ENCODE assay signal across 22 cellular contexts in the genomic region with DNA sequence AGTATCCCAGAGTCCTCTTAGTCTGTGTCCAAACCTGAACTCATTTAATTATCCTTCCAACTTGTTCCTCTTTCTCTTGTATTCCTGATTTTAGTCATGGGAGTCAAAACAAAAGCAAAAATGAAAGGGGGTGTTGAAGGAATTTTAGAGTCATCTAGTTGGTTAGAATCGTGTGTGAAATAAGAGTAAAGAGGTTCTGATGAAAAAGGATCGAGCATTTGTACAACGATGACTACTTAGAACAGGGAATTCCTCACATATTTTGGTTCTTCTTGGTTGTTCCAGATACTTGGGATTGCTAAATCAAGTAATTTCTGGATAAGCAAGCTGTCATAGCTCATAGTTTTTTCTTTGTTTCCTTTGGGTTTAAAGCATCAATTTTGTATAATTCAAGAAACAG.
DNase-seq lines count a peak whose midpoint lies in the region; ATAC-seq, FAIRE-seq and TF ChIP-seq lines count a peak whose summit lies in the region.
"Had no signal": no experiment of that assay in that cellular context is flagged by ENCODE, and none has a peak within 500 bp of the region (broad histone marks: within the 10 kb centered on the region; RNA-seq: fewer than 3 reads in every experiment).

No MANE protein-coding gene starts in this region.

- H3K4me3 Mint-ChIP-seq in activated naive CD8-positive, alpha-beta T cell treated with anti-CD3 and anti-CD28 coated beads for 36 hours: no peak overlapping the region
- H3K4me3 Mint-ChIP-seq: CD4-positive, alpha-beta T cell; stimulated activated memory B cell treated with anti-CD40 and anti-IgM and Interleukin-4, amounts not matched to agents 10 μg/mL and 1 μg/mL and 100 μg/mL, for 72 hours had no signal

- ATAC-seq in A549 (no peak), right cardiac atrium (no peak)
- ATAC-seq: left lung; stimulated activated memory B cell treated with anti-CD40 and anti-IgM and Interleukin-4, amounts not matched to agents 10 μg/mL and 1 μg/mL and 100 μg/mL, for 72 hours had no signal

- no peak for DNase-seq in A549 (ENCODE audit: low read depth in 1 of 2, low spot score in 1 of 2)
- DNase-seq in EH (ENCODE audit: low read depth): peak; percentile 86
- DNase-seq in SJSA1 (ENCODE audit: low read depth in 1 of 2, low spot score in 2 of 2): peak in 1 of 2 experiments; percentile 67
- DNase-seq in fibroblast of mammary gland (ENCODE audit: low read depth): peak; percentile 72
- DNase-seq in epidermal melanocyte (ENCODE audit: insufficient read length, low spot score): no peak
- no peak for DNase-seq in activated naive CD8-positive, alpha-beta T cell treated with anti-CD3 and anti-CD28 coated beads for 36 hours
- no peak for DNase-seq in KG1 (lab: John Stamatoyannopoulos, UW)
- no peak for DNase-seq in right cardiac atrium
- DNase-seq: activated CD4-positive, alpha-beta T cell treated with anti-CD3 and anti-CD28 coated beads for 4 hours; activated gamma-delta T cell; CD4-positive, alpha-beta T cell; GF-D8; hippocampal formation; left lung; NCI-H1436 treated with DMSO at 0.1 percent for 48 hours; NCI-H524; upper lobe of left lung had no signal

- no peak for TF ChIP-seq EP300 in A549 (IDR thresholded peaks at IDR 0.05)

- H3K9me3 Mint-ChIP-seq in activated naive CD8-positive, alpha-beta T cell treated with anti-CD3 and anti-CD28 coated beads for 36 hours: no peaks in the 10 kb centered on the region
- H3K9me3 Mint-ChIP-seq: CD4-positive, alpha-beta T cell; stimulated activated memory B cell treated with anti-CD40 and anti-IgM and Interleukin-4, amounts not matched to agents 10 μg/mL and 1 μg/mL and 100 μg/mL, for 72 hours had no signal

- H3K4me1 ChIP-seq in A549 (peaks cover 47% of the 10 kb centered on the region), SJSA1 (replicated peaks) (peaks cover 61% of the 10 kb centered on the region), right cardiac atrium (ENCODE audit: control insufficient read depth, insufficient read depth, low read length) (no peaks in the 10 kb centered on the region)

- TF ChIP-seq POLR2A in A549 (IDR thresholded peaks at IDR 0.05; ENCODE audit: low read length): no peak

- no peaks in the 10 kb centered on the region for H3K36me3 Mint-ChIP-seq in activated naive CD8-positive, alpha-beta T cell treated with anti-CD3 and anti-CD28 coated beads for 36 hours
- H3K36me3 Mint-ChIP-seq: stimulated activated memory B cell treated with anti-CD40 and anti-IgM and Interleukin-4, amounts not matched to agents 10 μg/mL and 1 μg/mL and 100 μg/mL, for 72 hours had no signal

- H3K27ac ChIP-seq in A549 (peak overlapping the region; percentile 42 to 95; a peak in 4 of 6 replicates), SJSA1 (peak overlapping the region; percentile 95), right cardiac atrium (ENCODE audit: low read length) (no peak overlapping the region)
- H3K27ac ChIP-seq: cardiac muscle cell, epithelial cell of prostate, left lung, right atrium auricular region, upper lobe of left lung had no signal

- H3K4me1 Mint-ChIP-seq in activated naive CD8-positive, alpha-beta T cell treated with anti-CD3 and anti-CD28 coated beads for 36 hours: peaks cover 6% of the 10 kb centered on the region

- no peak for TF ChIP-seq RAD21 in A549 (conservative IDR thresholded peaks at IDR 0.05 in 1 of 2, IDR thresholded peaks at IDR 0.05 in 1 of 2)

- intact Hi-C loops in right cardiac atrium (cut with DNase I): no loop called here

- H3K9me3 ChIP-seq in A549: no peaks in the 10 kb centered on the region
- H3K9me3 ChIP-seq in SJSA1 (replicated peaks): no peaks in the 10 kb centered on the region
- no peaks in the 10 kb centered on the region for H3K9me3 ChIP-seq in right cardiac atrium (ENCODE audit: control insufficient read depth, low read length)
- H3K9me3 ChIP-seq: left lung, right atrium auricular region, upper lobe of left lung had no signal

- WGBS in A549 (ENCODE audit: missing lambda C conversion rate): 33% methylated on average over 3 of the region's 3 CpGs
- WGBS in right cardiac atrium: 63% methylated on average over 3 of the region's 3 CpGs

- TF ChIP-seq CTCF in A549 (IDR thresholded peaks at IDR 0.05) (no peak), fibroblast of mammary gland (conservative IDR thresholded peaks at IDR 0.05; ENCODE audit: control insufficient read depth, insufficient read depth, low read depth, low read length) (no peak)

- no peaks in the 10 kb centered on the region for H3K27me3 Mint-ChIP-seq in activated naive CD8-positive, alpha-beta T cell treated with anti-CD3 and anti-CD28 coated beads for 36 hours
- H3K27me3 Mint-ChIP-seq: CD4-positive, alpha-beta T cell; stimulated activated memory B cell treated with anti-CD40 and anti-IgM and Interleukin-4, amounts not matched to agents 10 μg/mL and 1 μg/mL and 100 μg/mL, for 72 hours had no signal

- no peaks in the 10 kb centered on the region for H3K27me3 ChIP-seq in SJSA1 (replicated peaks)
- H3K27me3 ChIP-seq in right cardiac atrium (ENCODE audit: control insufficient read depth, insufficient read depth): no peaks in the 10 kb centered on the region
- H3K27me3 ChIP-seq: cardiac muscle cell, left lung, right atrium auricular region, upper lobe of left lung had no signal

- no peaks in the 10 kb centered on the region for H3K36me3 ChIP-seq in SJSA1
- H3K36me3 ChIP-seq: cardiac muscle cell, left lung, right atrium auricular region, upper lobe of left lung had no signal

- POLR2A ChIA-PET in A549 (lab: Yijun Ruan, JAX): no interaction called here

- FAIRE-seq in A549 (lab: Jason Lieb, UNC): peak; percentile 59
- FAIRE-seq: H1 had no signal

- peak overlapping the region; percentile 18; the same call in 1 of the 3 replicates for H3K4me2 ChIP-seq in A549

- H3K27ac Mint-ChIP-seq in activated naive CD8-positive, alpha-beta T cell treated with anti-CD3 and anti-CD28 coated beads for 36 hours: no peak overlapping the region
- H3K27ac Mint-ChIP-seq: CD4-positive, alpha-beta T cell; stimulated activated memory B cell treated with anti-CD40 and anti-IgM and Interleukin-4, amounts not matched to agents 10 μg/mL and 1 μg/mL and 100 μg/mL, for 72 hours had no signal

- no peak overlapping the region for H3K4me3 ChIP-seq in A549
- no peak overlapping the region for H3K4me3 ChIP-seq in SJSA1
- H3K4me3 ChIP-seq in fibroblast of mammary gland (ENCODE audit: control insufficient read depth, low read depth, low read length): no peak overlapping the region
- no peak overlapping the region for H3K4me3 ChIP-seq in right cardiac atrium (ENCODE audit: low read length)
- H3K4me3 ChIP-seq: cardiac muscle cell, left lung, right atrium auricular region, upper lobe of left lung had no signal

- CTCF ChIA-PET in A549 (lab: Yijun Ruan, JAX): no interaction called here

TF ChIP-seq in A549, 52 proteins besides CTCF, POLR2A, EP300 and RAD21:
- TF ChIP-seq RARB (CRISPR knock-in tag; IDR thresholded peaks at IDR 0.05): no peak
- no peak for TF ChIP-seq ZSCAN20 (CRISPR knock-in tag; IDR thresholded peaks at IDR 0.05)
- TF ChIP-seq HEYL (CRISPR knock-in tag; IDR thresholded peaks at IDR 0.05): no peak
- TF ChIP-seq, protein P1, sequence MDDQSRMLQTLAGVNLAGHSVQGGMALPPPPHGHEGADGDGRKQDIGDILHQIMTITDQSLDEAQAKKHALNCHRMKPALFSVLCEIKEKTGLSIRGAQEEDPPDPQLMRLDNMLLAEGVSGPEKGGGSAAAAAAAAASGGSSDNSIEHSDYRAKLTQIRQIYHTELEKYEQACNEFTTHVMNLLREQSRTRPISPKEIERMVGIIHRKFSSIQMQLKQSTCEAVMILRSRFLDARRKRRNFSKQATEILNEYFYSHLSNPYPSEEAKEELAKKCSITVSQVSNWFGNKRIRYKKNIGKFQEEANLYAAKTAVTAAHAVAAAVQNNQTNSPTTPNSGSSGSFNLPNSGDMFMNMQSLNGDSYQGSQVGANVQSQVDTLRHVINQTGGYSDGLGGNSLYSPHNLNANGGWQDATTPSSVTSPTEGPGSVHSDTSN (IDR thresholded peaks at IDR 0.05): no peak
- no peak for TF ChIP-seq CBX2 (IDR thresholded peaks at IDR 0.05; ENCODE audit: borderline replicate concordance, low read depth)
- TF ChIP-seq TFCP2L1 (CRISPR knock-in tag; IDR thresholded peaks at IDR 0.05): no peak
- no peak for TF ChIP-seq JUN (IDR thresholded peaks at IDR 0.05)
- no peak for TF ChIP-seq RCOR1 (IDR thresholded peaks at IDR 0.05; ENCODE audit: low read depth, low read length)
- TF ChIP-seq, protein P2, sequence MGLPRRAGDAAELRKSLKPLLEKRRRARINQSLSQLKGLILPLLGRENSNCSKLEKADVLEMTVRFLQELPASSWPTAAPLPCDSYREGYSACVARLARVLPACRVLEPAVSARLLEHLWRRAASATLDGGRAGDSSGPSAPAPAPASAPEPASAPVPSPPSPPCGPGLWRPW (IDR thresholded peaks at IDR 0.05): no peak

Comparison
In these comparisons a context has a peak if more than half of its experiments do, and no peak if none do; other contexts are left out.
1. DNase-seq: peak in EH (single experiment) and fibroblast of mammary gland (single experiment); none in A549 (0 of 2), epidermal melanocyte (single experiment), activated naive CD8-positive, alpha-beta T cell treated with anti-CD3 and anti-CD28 coated beads for 36 hours (single experiment), KG1 (single experiment) and right cardiac atrium (0 of 3).